In genomic region chr7:73865738-73866445, GRCh38 we compare ENCODE assay signal across 1 cellular context.
TF ChIP-seq lines count a peak whose summit lies in the region.

No MANE protein-coding gene starts in this region.

TF ChIP-seq in H1, 55 proteins besides CTCF, POLR2A, EP300 and RAD21:
- no peak for TF ChIP-seq KDM4A (IDR thresholded peaks at IDR 0.05; ENCODE audit: low read depth, low read length, severe bottlenecking)
- no peak for TF ChIP-seq TEAD4 (IDR thresholded peaks at IDR 0.05; ENCODE audit: low read depth, low read length)
- TF ChIP-seq CHD2 (IDR thresholded peaks at IDR 0.05; ENCODE audit: low read length): no peak
- TF ChIP-seq CBX5 (IDR thresholded peaks at IDR 0.05; ENCODE audit: low read depth, low read length): no peak
- TF ChIP-seq POLR2AphosphoS5 (IDR thresholded peaks at IDR 0.05; ENCODE audit: low read depth, low read length): no peak
- no peak for TF ChIP-seq ASH2L (IDR thresholded peaks at IDR 0.05; ENCODE audit: low read length)
- no peak for TF ChIP-seq TCF12 (IDR thresholded peaks at IDR 0.05; ENCODE audit: low read depth, low read length)
- TF ChIP-seq KDM5A (IDR thresholded peaks at IDR 0.05; ENCODE audit: low read length): no peak
- no peak for TF ChIP-seq RXRA (IDR thresholded peaks at IDR 0.05; ENCODE audit: insufficient read depth, low read depth, low read length)
- no peak for TF ChIP-seq RBBP5 (IDR thresholded peaks at IDR 0.05; ENCODE audit: borderline replicate concordance, low read depth, low read length)
- no peak for TF ChIP-seq SIRT6 (IDR thresholded peaks at IDR 0.05; ENCODE audit: low read length)
- no peak for TF ChIP-seq NRF1 (IDR thresholded peaks at IDR 0.05; ENCODE audit: low read depth, low read length)
- TF ChIP-seq TAF7 (optimal IDR thresholded peaks at IDR 0.05; ENCODE audit: borderline replicate concordance, low read depth, low read length): no peak
- no peak for TF ChIP-seq KDM1A (IDR thresholded peaks at IDR 0.05; ENCODE audit: borderline replicate concordance, low read length)
- TF ChIP-seq USF2 (IDR thresholded peaks at IDR 0.05; ENCODE audit: low read length): no peak
